Comparison of ENCODE assay signal across 27 cellular contexts in the genomic region with DNA sequence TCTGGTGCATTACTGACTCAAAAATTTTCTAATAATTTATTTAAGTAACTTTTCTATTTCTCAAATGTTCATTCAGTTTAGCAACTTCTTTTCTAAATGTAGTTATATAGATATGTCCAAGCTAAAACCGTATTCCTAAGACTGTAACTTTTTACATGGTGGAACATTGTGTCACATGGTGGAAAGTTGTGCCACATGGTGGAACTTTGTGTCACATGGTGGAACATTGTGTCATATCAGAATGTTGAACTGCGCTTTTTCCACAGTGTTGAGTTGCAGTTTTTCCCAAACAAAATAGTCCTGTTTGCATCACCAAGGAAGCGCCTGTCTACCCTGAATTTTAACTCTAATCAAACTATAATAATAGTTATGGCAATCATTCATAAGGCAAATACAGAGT.
"Had no signal": no experiment of that assay in that cellular context is flagged by ENCODE, and none has a peak within 500 bp of the region (broad histone marks: within the 10 kb centered on the region; RNA-seq: fewer than 3 reads in every experiment).

No MANE protein-coding gene starts in this region.

- DNase-seq: stimulated activated CD4-positive, alpha-beta T cell treated with anti-CD3 and anti-CD28 coated beads, Interleukin-2, amount 100 ng/mL, for 48 hours; stimulated activated CD4-positive, alpha-beta T cell treated with anti-CD3 and anti-CD28 coated beads, Interleukin-4, amount 100 ng/mL, for 1 hour; stimulated activated CD4-positive, alpha-beta T cell treated with anti-CD3 and anti-CD28 coated beads, Interleukin-4, amount 100 ng/mL, for 24 hours; stimulated activated CD4-positive, alpha-beta T cell treated with anti-CD3 and anti-CD28 coated beads, Interleukin-4, amount 100 ng/mL, for 4 hours; stimulated activated CD8-positive, alpha-beta memory T cell treated with anti-CD3 and anti-CD28 coated beads, Interleukin-4, amount 100 ng/mL, for 48 hours; stimulated activated naive B cell treated with anti-CD40 and anti-IgM and Interleukin-4, amounts not matched to agents 10 μg/mL and 1 μg/mL and 100 μg/mL, for 72 hours; stimulated activated naive CD4-positive, alpha-beta T cell; stimulated activated naive CD4-positive, alpha-beta T cell treated with Interleukin-2 at 50 U/mL for 16 hours; stimulated activated naive CD8-positive, alpha-beta T cell treated with anti-CD3 and anti-CD28 coated beads, Interleukin-15, amount 100 ng/mL, for 72 hours; stimulated activated naive CD8-positive, alpha-beta T cell treated with anti-CD3 and anti-CD28 coated beads, Interleukin-15, Interleukin-2, amounts not matched to agents 100 U/mL and 50 U/mL, for 24 hours; stomach; substantia nigra; testis; thyroid gland; tibial artery; transverse colon; trophoblast cell; upper lobe of left lung; upper lobe of right lung; uterus had no signal

- H3K4me3 ChIP-seq: stomach, suprapubic skin, testis, thoracic aorta, thyroid gland, tibial artery, tibial nerve, transverse colon, upper lobe of left lung, upper lobe of right lung, uterus, vagina had no signal

- ATAC-seq: stimulated activated effector memory CD8-positive, alpha-beta T cell treated with anti-CD3 and anti-CD28 coated beads, Interleukin-12 subunit alpha, Interleukin-12 subunit beta, amount 100 ng/mL, for 72 hours; stimulated activated memory B cell treated with anti-CD40 and anti-IgM and Interleukin-4, amounts not matched to agents 10 μg/mL and 1 μg/mL and 100 μg/mL, for 72 hours; stimulated activated naive B cell treated with anti-CD40 and anti-IgM and Interleukin-4, amounts not matched to agents 10 μg/mL and 1 μg/mL and 100 μg/mL, for 72 hours; stimulated activated naive CD8-positive, alpha-beta T cell treated with anti-CD3 and anti-CD28 coated beads, Interleukin-15, amount 100 ng/mL, for 72 hours; stimulated activated naive CD8-positive, alpha-beta T cell treated with anti-CD3 and anti-CD28 coated beads, Interleukin-15, Interleukin-2, amounts not matched to agents 100 U/mL and 50 U/mL, for 24 hours; upper lobe of right lung had no signal

- H3K27me3 ChIP-seq: stomach, suprapubic skin, testis, thyroid gland, tibial artery, tibial nerve, transverse colon, upper lobe of left lung, upper lobe of right lung, uterus, vagina had no signal

- H3K4me1 ChIP-seq: stomach, suprapubic skin, testis, thyroid gland, tibial artery, tibial nerve, transverse colon, upper lobe of left lung, upper lobe of right lung, uterus, vagina had no signal

- H3K9me3 ChIP-seq: suprapubic skin, testis, thoracic aorta, thyroid gland, tibial artery, tibial nerve, upper lobe of left lung, upper lobe of right lung, uterus, vagina had no signal

- H3K27ac ChIP-seq: stomach, suprapubic skin, testis, thoracic aorta, thyroid gland, tibial artery, tibial nerve, transverse colon, upper lobe of left lung, upper lobe of right lung, uterus, vagina had no signal

- FAIRE-seq: urothelium cell line had no signal

- H3K36me3 ChIP-seq: stomach, suprapubic skin, thoracic aorta, thyroid gland, tibial artery, tibial nerve, transverse colon, upper lobe of left lung, upper lobe of right lung, uterus, vagina had no signal
